ENCODE assay signal across 39 cellular contexts in the genomic region with DNA sequence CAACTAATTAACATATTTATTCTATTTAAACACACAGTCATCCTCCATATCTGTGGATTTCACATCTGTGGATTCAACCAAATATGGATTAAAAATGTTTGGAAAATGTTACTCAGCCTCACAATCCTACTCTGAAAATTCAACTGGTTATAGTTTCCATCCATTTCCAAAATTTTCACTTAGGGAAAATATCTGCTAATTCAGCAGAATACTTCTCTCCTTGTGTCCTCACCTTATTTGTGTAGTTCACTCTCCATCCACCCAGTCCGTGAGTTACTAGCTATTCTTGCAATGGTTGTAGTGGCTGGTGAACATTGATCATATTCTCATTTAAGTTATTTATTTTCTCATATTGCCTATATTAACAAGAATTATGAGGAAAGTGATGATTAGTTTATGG.
"Had no signal": no experiment of that assay in that cellular context is flagged by ENCODE, and none has a peak within 500 bp of the region (broad histone marks: within the 10 kb centered on the region; RNA-seq: fewer than 3 reads in every experiment).

No MANE protein-coding gene starts in this region.

- H3K4me3 ChIP-seq: adrenal gland, ascending aorta, body of pancreas, breast epithelium, cardiac muscle cell had no signal

- H3K27me3 ChIP-seq: ascending aorta, body of pancreas, brain microvascular endothelial cell, breast epithelium, cardiac muscle cell had no signal

- DNase-seq: activated effector memory CD4-positive, alpha-beta T cell treated with anti-CD3 and anti-CD28 coated beads, Interleukin-2, amount 50 U/mL, for 16 hours; activated effector memory CD4-positive, alpha-beta T cell treated with Interleukin-2 at 50 U/mL for 16 hours; activated gamma-delta T cell; activated gamma-delta T cell treated with Interleukin-2 at 50 U/mL for 16 hours; activated naive CD4-positive, alpha-beta T cell; activated naive CD4-positive, alpha-beta T cell treated with anti-CD3 and anti-CD28 coated beads for 36 hours; activated naive CD4-positive, alpha-beta T cell treated with anti-CD3 and anti-CD28 coated beads, Interleukin-2, amount 10 ng/mL, durations not matched to agents 7 days and 5 days; activated naive CD4-positive, alpha-beta T cell treated with anti-CD3 and anti-CD28 coated beads, Interleukin-2, amount 50 U/mL, for 16 hours; activated naive CD4-positive, alpha-beta T cell treated with Interleukin-2 at 50 U/mL for 16 hours; activated naive CD8-positive, alpha-beta T cell treated with anti-CD3 and anti-CD28 coated beads for 36 hours; activated naive CD8-positive, alpha-beta T cell treated with anti-CD3 and anti-CD28 coated beads, Interleukin-2, amount 10 ng/mL, durations not matched to agents 7 days and 5 days; activated naive CD8-positive, alpha-beta T cell treated with anti-CD3 and anti-CD28 coated beads, Interleukin-2, amount 50 U/mL, for 24 hours; activated T-cell treated with anti-CD3 and anti-CD28 coated beads, Interleukin-2, amount 50 U/mL, for 24 hours; activated T-cell treated with anti-CD3 and anti-CD28 coated beads, Interleukin-2, amount 50 U/mL, for 4 hours; activated T-cell treated with anti-CD3 and anti-CD28 coated beads, Interleukin-2, amount 50 U/mL, for 48 hours; activated T-cell treated with anti-CD3 and anti-CD28 coated beads, Interleukin-2, amount 50 U/mL, for 72 hours; adrenal gland; amniotic stem cell; amygdala; anterior cingulate cortex; aorta; body of pancreas; brain microvascular endothelial cell; caudate nucleus; central memory CD4-positive, alpha-beta T cell; cerebellar nuclear complex had no signal

- H3K27ac Mint-ChIP-seq: activated naive CD4-positive, alpha-beta T cell treated with anti-CD3 and anti-CD28 coated beads for 36 hours; activated naive CD4-positive, alpha-beta T cell treated with anti-CD3 and anti-CD28 coated beads, Interleukin-2, amount 10 ng/mL, durations not matched to agents 7 days and 5 days; activated naive CD4-positive, alpha-beta T cell treated with anti-CD3 and anti-CD28 coated beads, Interleukin-2, amount 50 U/mL, for 24 hours; activated naive CD4-positive, alpha-beta T cell treated with anti-CD3 and anti-CD28 coated beads, Interleukin-2, amount 50 U/mL, for 72 hours; activated naive CD8-positive, alpha-beta T cell; activated naive CD8-positive, alpha-beta T cell treated with anti-CD3 and anti-CD28 coated beads for 36 hours; activated naive CD8-positive, alpha-beta T cell treated with anti-CD3 and anti-CD28 coated beads, Interleukin-2, amount 10 ng/mL, durations not matched to agents 7 days and 5 days; activated naive CD8-positive, alpha-beta T cell treated with anti-CD3 and anti-CD28 coated beads, Interleukin-2, amount 50 U/mL, for 24 hours; activated T-cell treated with anti-CD3 and anti-CD28 coated beads, Interleukin-2, amount 50 U/mL, for 24 hours; activated T-cell treated with anti-CD3 and anti-CD28 coated beads, Interleukin-2, amount 50 U/mL, for 72 hours; activated T-helper 1 cell treated with anti-CD3 and anti-CD28 coated beads, Interleukin-12 subunit alpha, Interleukin-12 subunit beta, Interleukin-2, Interleukin-4 antibody, amounts not matched to agents 30 ng/mL and 10 ng/mL and 1 ng/mL, durations not matched to agents 14 hours and 24 hours and 36 hours; activated T-helper 17 cell treated with anti-CD3 and anti-CD28 coated beads, Interleukin-2, amount 50 U/mL, for 72 hours; brain had no signal

- H3K36me3 Mint-ChIP-seq: activated naive CD4-positive, alpha-beta T cell treated with anti-CD3 and anti-CD28 coated beads, Interleukin-2, amount 50 U/mL, for 24 hours; activated naive CD4-positive, alpha-beta T cell treated with anti-CD3 and anti-CD28 coated beads, Interleukin-2, amount 50 U/mL, for 72 hours; activated naive CD8-positive, alpha-beta T cell; activated naive CD8-positive, alpha-beta T cell treated with anti-CD3 and anti-CD28 coated beads for 36 hours; brain had no signal

- H3K4me3 Mint-ChIP-seq: activated naive CD4-positive, alpha-beta T cell treated with anti-CD3 and anti-CD28 coated beads for 36 hours; activated naive CD4-positive, alpha-beta T cell treated with anti-CD3 and anti-CD28 coated beads, Interleukin-2, amount 10 ng/mL, durations not matched to agents 7 days and 5 days; activated naive CD4-positive, alpha-beta T cell treated with anti-CD3 and anti-CD28 coated beads, Interleukin-2, amount 50 U/mL, for 24 hours; activated naive CD8-positive, alpha-beta T cell; activated naive CD8-positive, alpha-beta T cell treated with anti-CD3 and anti-CD28 coated beads for 36 hours; activated naive CD8-positive, alpha-beta T cell treated with anti-CD3 and anti-CD28 coated beads, Interleukin-2, amount 10 ng/mL, durations not matched to agents 7 days and 5 days; activated naive CD8-positive, alpha-beta T cell treated with anti-CD3 and anti-CD28 coated beads, Interleukin-2, amount 50 U/mL, for 24 hours; activated T-cell treated with anti-CD3 and anti-CD28 coated beads, Interleukin-2, amount 50 U/mL, for 24 hours; activated T-cell treated with anti-CD3 and anti-CD28 coated beads, Interleukin-2, amount 50 U/mL, for 4 hours; activated T-cell treated with anti-CD3 and anti-CD28 coated beads, Interleukin-2, amount 50 U/mL, for 72 hours; activated T-helper 1 cell treated with anti-CD3 and anti-CD28 coated beads, Interleukin-12 subunit alpha, Interleukin-12 subunit beta, Interleukin-2, Interleukin-4 antibody, amounts not matched to agents 30 ng/mL and 10 ng/mL and 1 ng/mL, durations not matched to agents 14 hours and 24 hours and 36 hours; activated T-helper 17 cell treated with anti-CD3 and anti-CD28 coated beads, Interleukin-2, amount 50 U/mL, for 72 hours; brain; central memory CD8-positive, alpha-beta T cell had no signal

- H3K9me3 Mint-ChIP-seq: activated naive CD4-positive, alpha-beta T cell treated with anti-CD3 and anti-CD28 coated beads for 36 hours; activated naive CD4-positive, alpha-beta T cell treated with anti-CD3 and anti-CD28 coated beads, Interleukin-2, amount 10 ng/mL, durations not matched to agents 7 days and 5 days; activated naive CD4-positive, alpha-beta T cell treated with anti-CD3 and anti-CD28 coated beads, Interleukin-2, amount 50 U/mL, for 24 hours; activated naive CD4-positive, alpha-beta T cell treated with anti-CD3 and anti-CD28 coated beads, Interleukin-2, amount 50 U/mL, for 72 hours; activated naive CD8-positive, alpha-beta T cell treated with anti-CD3 and anti-CD28 coated beads for 36 hours; activated naive CD8-positive, alpha-beta T cell treated with anti-CD3 and anti-CD28 coated beads, Interleukin-2, amount 10 ng/mL, durations not matched to agents 7 days and 5 days; activated naive CD8-positive, alpha-beta T cell treated with anti-CD3 and anti-CD28 coated beads, Interleukin-2, amount 50 U/mL, for 24 hours; activated T-cell treated with anti-CD3 and anti-CD28 coated beads, Interleukin-2, amount 50 U/mL, for 24 hours; activated T-cell treated with anti-CD3 and anti-CD28 coated beads, Interleukin-2, amount 50 U/mL, for 4 hours; activated T-cell treated with anti-CD3 and anti-CD28 coated beads, Interleukin-2, amount 50 U/mL, for 72 hours; activated T-helper 1 cell treated with anti-CD3 and anti-CD28 coated beads, Interleukin-12 subunit alpha, Interleukin-12 subunit beta, Interleukin-2, Interleukin-4 antibody, amounts not matched to agents 30 ng/mL and 10 ng/mL and 1 ng/mL, durations not matched to agents 14 hours and 24 hours and 36 hours; activated T-helper 17 cell treated with anti-CD3 and anti-CD28 coated beads, Interleukin-2, amount 50 U/mL, for 72 hours; activated T-helper 2 cell treated with anti-CD3 and anti-CD28 coated beads, Interferon-gamma antibody, Interleukin-2, Interleukin-4, amounts not matched to agents 10 μg/mL and 5 μg/mL and 100 μg/mL, durations not matched to agents 14 hours and 24 hours and 36 hours; central memory CD8-positive, alpha-beta T cell had no signal

- H3K4me1 ChIP-seq: adrenal gland, ascending aorta, body of pancreas, breast epithelium had no signal

- FAIRE-seq: astrocyte, bronchial epithelial cell had no signal

- H3K27me3 Mint-ChIP-seq: activated naive CD4-positive, alpha-beta T cell treated with anti-CD3 and anti-CD28 coated beads, Interleukin-2, amount 50 U/mL, for 24 hours; activated naive CD8-positive, alpha-beta T cell; activated naive CD8-positive, alpha-beta T cell treated with anti-CD3 and anti-CD28 coated beads for 36 hours had no signal

- H3K27ac ChIP-seq: adrenal gland, ascending aorta, body of pancreas, brain microvascular endothelial cell, breast epithelium, cardiac muscle cell had no signal

- H3K9me3 ChIP-seq: adrenal gland, ascending aorta, body of pancreas, breast epithelium had no signal

- ATAC-seq: activated naive CD4-positive, alpha-beta T cell treated with anti-CD3 and anti-CD28 coated beads, Interleukin-2, amount 50 U/mL, for 72 hours; activated naive CD8-positive, alpha-beta T cell treated with anti-CD3 and anti-CD28 coated beads, Interleukin-2, amount 50 U/mL, for 24 hours; activated T-cell treated with anti-CD3 and anti-CD28 coated beads, Interleukin-2, amount 50 U/mL, for 4 hours; activated T-cell treated with anti-CD3 and anti-CD28 coated beads, Interleukin-2, amount 50 U/mL, for 72 hours; activated T-helper 17 cell treated with anti-CD3 and anti-CD28 coated beads, Interleukin-2, amount 50 U/mL, for 72 hours; body of pancreas had no signal

- H3K4me1 Mint-ChIP-seq: activated T-helper 17 cell treated with anti-CD3 and anti-CD28 coated beads, Interleukin-2, amount 50 U/mL, for 72 hours; brain; central memory CD8-positive, alpha-beta T cell had no signal

- H3K36me3 ChIP-seq: adrenal gland, ascending aorta, brain microvascular endothelial cell, breast epithelium, cardiac muscle cell had no signal
